7 cellular contexts compared by ENCODE assay signal in the genomic region with DNA sequence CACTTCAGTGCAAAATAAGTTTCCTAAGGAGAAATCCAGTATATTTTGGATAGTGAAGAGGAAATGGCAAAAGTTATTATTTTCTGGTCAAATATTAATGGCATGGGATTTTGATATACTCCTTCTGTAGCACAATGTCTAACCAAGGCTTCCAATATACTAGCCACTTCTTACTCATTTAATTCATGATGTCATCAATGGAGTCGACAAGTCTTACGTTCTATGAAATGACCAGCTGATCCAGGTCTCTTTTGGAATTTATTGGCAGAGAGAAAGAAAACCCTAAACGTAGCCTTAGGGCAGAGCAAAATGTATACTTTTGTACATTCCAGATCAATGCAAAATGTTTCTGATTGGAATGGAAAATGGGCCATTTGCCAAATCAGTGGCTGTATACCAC. TPM values are rescaled to one million over a fixed set of nuclear protein-coding genes. Genes with fewer than 3 reads are reported as not detected.
"Had no signal": no experiment of that assay in that cellular context is flagged by ENCODE, and none has a peak within 500 bp of the region (broad histone marks: within the 10 kb centered on the region; RNA-seq: fewer than 3 reads in every experiment).

No MANE protein-coding gene starts in this region.

- FAIRE-seq: HTR-8/SVneo had no signal

- DNase-seq: IMR-90, KBM-7, KG1 had no signal

- H3K9ac ChIP-seq: KMS-11 had no signal

- H3K27ac ChIP-seq: HL-60, KMS-11 had no signal

- H3K4me2 ChIP-seq: KMS-11 had no signal

RNA-seq across cellular contexts. Expression of a gene that starts 8.3 kb away (rescaled TPM):
- polyA plus RNA-seq: IgD-negative memory B cell had no signal
